9 cellular contexts compared by ENCODE assay signal in genomic region chr2:172084734-172085459, GRCh38. TPM values are rescaled to one million over a fixed set of nuclear protein-coding genes. Genes with fewer than 3 reads are reported as not detected.
A peak's percentile ranks its signal among the peaks of the same experiment; 100 is the strongest.
DNase-seq lines count a peak whose midpoint lies in the region; ATAC-seq and TF ChIP-seq lines count a peak whose summit lies in the region.
"Had no signal": no experiment of that assay in that cellular context is flagged by ENCODE, and none has a peak within 500 bp of the region (broad histone marks: within the 10 kb centered on the region; RNA-seq: fewer than 3 reads in every experiment).

No MANE protein-coding gene starts in this region.

- peak overlapping the region; percentile 91 for H2AFZ ChIP-seq in mammary epithelial cell (ENCODE audit: low read depth, low read length)

- H3K4me3 Mint-ChIP-seq in immature natural killer cell = peak overlapping the region; percentile 82 to 90 (median 84)

- intact Hi-C loops in mammary epithelial cell (cut with micrococcal nuclease) = loop anchor here (1.0 kb wide), 1 partner anchor 12 kb away; no protein-coding TSS in a partner anchor

- dilution Hi-C loops in mammary epithelial cell (cut with HindIII; ENCODE audit: low sequenced_read_pairs) = no loop called here

- H3K9me3 ChIP-seq in mammary epithelial cell (replicated peaks; ENCODE audit: insufficient read depth, low read length) = no peaks in the 10 kb centered on the region

- POLR2A ChIA-PET in AG04449 (lab: Yijun Ruan, JAX) = interaction anchor here (0.6 to 7.0 kb wide), 12 partner anchors 11 to 489 kb away, joined by 3 to 76 read pairs (median 3); partner anchors contain the start of genes DLX2 and SLC25A12

- peaks cover 0 to 4% (median 0%) of the 10 kb centered on the region in 3 donors for H3K36me3 Mint-ChIP-seq in immature natural killer cell

- peaks cover 14% of the 10 kb centered on the region for H3K4me1 ChIP-seq in mammary epithelial cell (ENCODE audit: insufficient read depth, low read length)

- H3K36me3 ChIP-seq in mammary epithelial cell (ENCODE audit: insufficient read depth, low read length) = no peaks in the 10 kb centered on the region

- peak overlapping the region; percentile 68 for H3K4me3 ChIP-seq in AG04449 (ENCODE audit: low read depth, low read length)
- H3K4me3 ChIP-seq in GM12864 (ENCODE audit: low read depth, low read length) = peak overlapping the region; percentile 67
- H3K4me3 ChIP-seq in mammary epithelial cell (replicated peaks in 1 of 3; ENCODE audit: insufficient read depth in 1 of 3, low read depth in 2 of 3, low read length in 3 of 3) = peak overlapping the region; percentile 49 to 65 (median 55)
- H3K4me3 ChIP-seq in skeletal muscle cell (ENCODE audit: low read depth, low read length) = peak overlapping the region; percentile 68

- peaks cover 57 to 65% of the 10 kb centered on the region in 2 donors for H3K4me1 Mint-ChIP-seq in immature natural killer cell

- peak overlapping the region in 2 of 6 donors; percentile 61 to 83 for H3K27ac Mint-ChIP-seq in immature natural killer cell

- peaks cover 0 to 14% (median 1%) of the 10 kb centered on the region in 6 donors for H3K9me3 Mint-ChIP-seq in immature natural killer cell

- DNase-seq in AG04449 (ENCODE audit: low read depth, low spot score) = peak; percentile 89
- peak; percentile 69 for DNase-seq in GM12864 (ENCODE audit: low read depth)
- peak; percentile 96 for DNase-seq in MV-4-11 (lab: John Stamatoyannopoulos, UW)
- DNase-seq in mammary epithelial cell = peak; percentile 97
- DNase-seq in immature natural killer cell = peak; percentile 57 to 62 (median 59)
- DNase-seq in skeletal muscle cell (ENCODE audit: low read depth) = peak; percentile 89

- WGBS in mammary epithelial cell (ENCODE audit: low coverage, missing lambda C conversion rate) = 0% methylated on average over 10 of the region's 74 CpGs

- in situ Hi-C loops in mammary epithelial cell (cut with MboI; ENCODE audit: low sequenced_read_pairs in 2 of 2) = no loop called here

- ATAC-seq in HG02588 (IDR thresholded peaks at IDR 0.05; ENCODE audit: unreplicated experiment) = peak; percentile 89
- peak; percentile 92 for ATAC-seq in SK-N-SH treated with all-trans-retinoic acid at 6 μM for 48 hours

- CTCF ChIA-PET in AG04449 (lab: Yijun Ruan, JAX) (interaction anchor here (0.9 to 1.6 kb wide), 4 partner anchors 8 to 128 kb away, joined by 3 to 5 read pairs (median 3); no protein-coding TSS in a partner anchor), mammary epithelial cell (lab: Charles Lee; ENCODE audit: low non-redundant PET) (interaction anchor here (0.5 to 0.6 kb wide), 2 partner anchors 161 to 198 kb away, joined by 3 to 4 read pairs; no protein-coding TSS in a partner anchor)

- H3K27me3 ChIP-seq in mammary epithelial cell (ENCODE audit: insufficient read depth, low read length) = peaks cover 18% of the 10 kb centered on the region

- TF ChIP-seq CTCF in AG04449 (IDR thresholded peaks at IDR 0.05; ENCODE audit: insufficient read depth, low read length, missing control alignments) (no peak), GM12864 (IDR thresholded peaks at IDR 0.05; ENCODE audit: low read depth, low read length, missing control alignments) (no peak), mammary epithelial cell (conservative IDR thresholded peaks at IDR 0.05 in 1 of 2, IDR thresholded peaks at IDR 0.05 in 1 of 2; ENCODE audit: extremely low read depth in 1 of 2, insufficient read depth in 1 of 2, low read depth in 1 of 2, low read length in 2 of 2) (peak in 1 of 2 donors; percentile 4)

- H4K20me1 ChIP-seq in mammary epithelial cell (ENCODE audit: insufficient read depth, low read length) = no peaks in the 10 kb centered on the region

- peak overlapping the region; percentile 28 for H3K9ac ChIP-seq in mammary epithelial cell (ENCODE audit: insufficient read depth, low read length)

- peak overlapping the region; percentile 20 for H3K27ac ChIP-seq in mammary epithelial cell (ENCODE audit: insufficient read depth, low read depth, low read length)

- peak overlapping the region; percentile 94 for H3K4me2 ChIP-seq in mammary epithelial cell (ENCODE audit: insufficient read depth, low read depth, low read length)

- TSS peak; percentile 91 for BruUV-seq in mammary epithelial cell (replicated peaks; lab: Mats Ljungman, UMichigan)

- H3K79me2 ChIP-seq in mammary epithelial cell (ENCODE audit: insufficient read depth, low read length) = no peaks in the 10 kb centered on the region

- peaks cover 82 to 90% (median 83%) of the 10 kb centered on the region in 3 donors for H3K27me3 Mint-ChIP-seq in immature natural killer cell (ENCODE audit: low read depth in 3 of 3)

TF ChIP-seq in SK-N-SH treated with all-trans-retinoic acid at 6 μM for 48 hours, 23 proteins besides CTCF, POLR2A, EP300 and RAD21:
- TF ChIP-seq CSDC2 (CRISPR knock-in tag; IDR thresholded peaks at IDR 0.05) (no peak), ISL1 (CRISPR knock-in tag; IDR thresholded peaks at IDR 0.05) (no peak), ZNF565 (CRISPR knock-in tag; conservative IDR thresholded peaks at IDR 0.05; ENCODE audit: low read depth) (no peak), ZC3H10 (CRISPR knock-in tag; IDR thresholded peaks at IDR 0.05) (no peak), ZNF8 (CRISPR knock-in tag; IDR thresholded peaks at IDR 0.05) (no peak), OSR1 (CRISPR knock-in tag; IDR thresholded peaks at IDR 0.05) (no peak), CSRNP3 (CRISPR knock-in tag; IDR thresholded peaks at IDR 0.05) (no peak), ZNF70 (CRISPR knock-in tag; IDR thresholded peaks at IDR 0.05) (no peak), BACH2 (CRISPR knock-in tag; IDR thresholded peaks at IDR 0.05; ENCODE audit: borderline replicate concordance) (no peak)

RNA-seq across cellular contexts. Expression of gene DLX1, which starts 0.4 kb away (rescaled TPM):
- 1 to 10 TPM in 1 of 2 donors, under 1 TPM in 1; 0.17 to 3.3 TPM for total RNA-seq in mammary epithelial cell
- 0.52 TPM for polyA plus RNA-seq in mammary epithelial cell
- polyA minus RNA-seq in mammary epithelial cell = 3.3 TPM
- polyA plus RNA-seq in immature natural killer cell = not detected
- total RNA-seq: T-helper 2 cell treated with Interferon-gamma antibody and Interleukin-4, amounts not matched to agents 100 ng/mL and 5 ng/mL, for 36 hours had no signal

RNA-seq across cellular contexts. Expression of gene DLX2, which starts 17.8 kb away (rescaled TPM):
- 1 to 10 TPM in 1 of 2 donors, under 1 TPM in 1; under 0.01 to 9.9 TPM for total RNA-seq in mammary epithelial cell
- 0.16 TPM for polyA plus RNA-seq in mammary epithelial cell
- polyA minus RNA-seq in mammary epithelial cell = 0.31 TPM
- under 1 TPM in 2 of 3 donors, not detected in 1; 0.10 to 0.37 TPM for polyA plus RNA-seq in immature natural killer cell
- total RNA-seq: T-helper 2 cell treated with Interferon-gamma antibody and Interleukin-4, amounts not matched to agents 100 ng/mL and 5 ng/mL, for 36 hours had no signal

Comparison
In these comparisons a context has a peak if more than half of its experiments do, and no peak if none do; other contexts are left out.
1. Peak in every context shown above with its lines: DNase-seq, ATAC-seq, H3K4me3 ChIP-seq and H3K27ac ChIP-seq.